1 cellular context compared by ENCODE assay signal in the genomic region with DNA sequence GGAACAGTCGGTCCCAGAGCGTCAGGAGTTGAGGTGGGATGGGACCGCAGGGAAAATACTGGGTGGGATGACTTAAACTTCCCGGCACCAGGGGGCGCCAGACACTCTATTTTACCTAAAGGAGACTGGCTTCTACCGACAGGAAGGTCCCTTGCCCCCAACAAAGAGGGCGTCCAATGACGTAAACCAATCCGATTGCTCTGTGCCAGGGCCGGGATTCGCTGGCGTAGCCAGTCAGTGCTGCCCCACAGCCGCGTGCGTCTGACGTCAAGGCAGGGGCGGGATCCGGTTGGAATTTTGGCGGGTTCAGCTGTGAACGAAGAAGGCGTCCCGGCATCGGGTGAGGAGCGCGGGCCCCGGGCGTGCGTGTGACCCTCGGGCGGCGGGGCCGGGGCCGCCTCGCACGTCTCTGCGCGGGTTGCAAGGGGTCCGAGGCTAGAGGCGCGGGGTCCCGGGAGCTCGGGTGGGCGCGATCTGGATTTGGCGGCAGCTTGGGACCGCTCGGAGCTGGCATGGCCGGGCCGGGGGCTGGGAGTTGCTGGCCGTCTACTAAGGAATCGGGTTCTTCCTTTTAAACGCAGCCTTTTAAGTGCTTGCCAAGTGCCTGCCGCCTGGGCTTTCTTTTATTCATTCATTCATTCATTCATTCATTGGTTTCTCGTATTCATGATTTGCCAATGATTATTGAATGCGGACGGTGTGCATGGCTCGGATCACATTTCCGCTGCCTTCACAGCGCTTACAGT.
TF ChIP-seq lines count a peak whose summit lies in the region.

A gene (plus strand): TSS at position 292 of the 746 bp plus-strand sequence. CDS start 2,645 bp downstream, outside the sequence.

TF ChIP-seq in K562, 482 proteins besides CTCF, POLR2A, EP300 and RAD21 (continued from another document and continues in another):
- TF ChIP-seq, protein P1, sequence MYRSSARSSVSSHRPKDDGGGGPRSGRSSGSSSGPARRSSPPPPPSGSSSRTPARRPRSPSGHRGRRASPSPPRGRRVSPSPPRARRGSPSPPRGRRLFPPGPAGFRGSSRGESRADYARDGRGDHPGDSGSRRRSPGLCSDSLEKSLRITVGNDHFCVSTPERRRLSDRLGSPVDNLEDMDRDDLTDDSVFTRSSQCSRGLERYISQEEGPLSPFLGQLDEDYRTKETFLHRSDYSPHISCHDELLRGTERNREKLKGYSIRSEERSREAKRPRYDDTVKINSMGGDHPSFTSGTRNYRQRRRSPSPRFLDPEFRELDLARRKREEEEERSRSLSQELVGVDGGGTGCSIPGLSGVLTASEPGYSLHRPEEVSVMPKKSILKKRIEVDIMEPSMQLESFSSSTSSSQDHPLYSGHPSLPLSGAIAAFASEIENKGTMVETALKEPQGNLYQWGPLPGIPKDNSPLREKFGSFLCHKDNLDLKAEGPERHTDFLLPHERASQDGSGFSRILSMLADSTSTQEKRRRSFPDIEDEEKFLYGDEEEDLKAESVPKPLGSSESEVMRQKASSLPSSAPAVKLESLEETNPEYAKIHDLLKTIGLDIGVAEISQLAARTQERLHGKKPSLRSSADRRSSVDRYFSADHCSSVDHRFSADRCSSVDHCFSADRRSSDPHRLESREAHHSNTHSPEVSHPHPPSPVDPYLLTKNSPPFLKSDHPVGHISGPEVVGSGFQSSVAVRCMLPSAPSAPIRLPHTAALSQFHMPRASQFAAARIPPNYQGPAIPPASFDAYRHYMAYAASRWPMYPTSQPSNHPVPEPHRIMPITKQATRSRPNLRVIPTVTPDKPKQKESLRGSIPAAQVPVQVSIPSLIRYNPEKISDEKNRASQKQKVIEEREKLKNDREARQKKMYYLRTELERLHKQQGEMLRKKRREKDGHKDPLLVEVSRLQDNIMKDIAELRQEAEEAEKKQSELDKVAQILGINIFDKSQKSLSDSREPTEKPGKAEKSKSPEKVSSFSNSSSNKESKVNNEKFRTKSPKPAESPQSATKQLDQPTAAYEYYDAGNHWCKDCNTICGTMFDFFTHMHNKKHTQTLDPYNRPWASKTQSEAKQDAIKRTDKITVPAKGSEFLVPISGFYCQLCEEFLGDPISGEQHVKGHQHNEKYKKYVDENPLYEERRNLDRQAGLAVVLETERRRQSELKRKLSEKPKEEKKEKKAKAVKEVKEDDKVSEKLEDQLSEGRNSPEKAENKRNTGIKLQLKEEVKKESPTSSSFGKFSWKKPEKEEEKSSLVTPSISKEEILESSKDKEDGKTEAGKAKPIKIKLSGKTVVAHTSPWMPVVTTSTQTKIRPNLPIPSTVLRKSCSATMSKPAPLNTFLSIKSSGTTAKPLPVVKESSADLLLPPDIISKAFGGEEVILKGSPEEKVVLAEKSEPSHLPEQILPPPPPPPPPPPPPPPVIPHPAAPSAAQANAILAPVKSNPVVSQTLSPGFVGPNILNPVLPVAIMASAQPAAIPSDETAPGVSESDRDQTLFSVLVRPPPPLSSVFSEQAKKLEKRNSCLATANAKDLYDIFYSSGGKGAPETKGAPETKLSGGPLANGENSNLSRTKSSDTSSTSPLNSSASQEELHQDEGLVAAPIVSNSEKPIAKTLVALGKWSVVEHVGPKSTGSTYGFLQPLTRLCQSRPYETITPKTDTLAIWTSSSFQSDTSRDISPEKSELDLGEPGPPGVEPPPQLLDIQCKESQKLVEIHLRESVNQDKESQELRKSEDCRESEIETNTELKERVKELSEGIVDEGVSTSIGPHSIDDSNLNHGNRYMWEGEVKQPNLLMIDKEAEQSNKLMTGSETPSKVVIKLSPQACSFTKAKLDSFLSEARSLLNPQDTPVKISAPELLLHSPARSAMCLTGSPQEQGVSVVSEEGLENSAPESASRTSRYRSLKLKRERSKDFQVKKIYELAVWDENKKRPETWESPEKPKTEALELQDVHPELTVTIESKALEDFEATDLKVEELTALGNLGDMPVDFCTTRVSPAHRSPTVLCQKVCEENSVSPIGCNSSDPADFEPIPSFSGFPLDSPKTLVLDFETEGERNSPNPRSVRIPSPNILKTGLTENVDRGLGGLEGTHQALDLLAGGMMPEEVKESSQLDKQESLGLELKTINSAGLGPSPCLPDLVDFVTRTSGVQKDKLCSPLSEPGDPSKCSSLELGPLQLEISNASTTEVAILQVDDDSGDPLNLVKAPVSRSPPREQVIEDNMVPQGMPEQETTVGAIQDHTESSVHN (IDR thresholded peaks at IDR 0.05; ENCODE audit: borderline replicate concordance in 1 of 2, low read depth in 1 of 2), result no peak
- peak; percentile 97 for TF ChIP-seq ATF7 (IDR thresholded peaks at IDR 0.05)
- TF ChIP-seq LCOR (CRISPR knock-in tag; IDR thresholded peaks at IDR 0.05), result peak; percentile 63; the same call in 1 of the 2 replicates
- TF ChIP-seq ZNF444 (CRISPR knock-in tag; IDR thresholded peaks at IDR 0.05), result no peak
- TF ChIP-seq, protein P2, sequence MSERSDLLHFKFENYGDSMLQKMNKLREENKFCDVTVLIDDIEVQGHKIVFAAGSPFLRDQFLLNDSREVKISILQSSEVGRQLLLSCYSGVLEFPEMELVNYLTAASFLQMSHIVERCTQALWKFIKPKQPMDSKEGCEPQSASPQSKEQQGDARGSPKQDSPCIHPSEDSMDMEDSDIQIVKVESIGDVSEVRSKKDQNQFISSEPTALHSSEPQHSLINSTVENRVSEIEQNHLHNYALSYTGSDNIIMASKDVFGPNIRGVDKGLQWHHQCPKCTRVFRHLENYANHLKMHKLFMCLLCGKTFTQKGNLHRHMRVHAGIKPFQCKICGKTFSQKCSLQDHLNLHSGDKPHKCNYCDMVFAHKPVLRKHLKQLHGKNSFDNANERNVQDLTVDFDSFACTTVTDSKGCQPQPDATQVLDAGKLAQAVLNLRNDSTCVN (CRISPR knock-in tag; IDR thresholded peaks at IDR 0.05), result 0 out of 2 replicates have a peak, but pooled peaks have one; percentile 52
- no peak for TF ChIP-seq FOXA3 (CRISPR knock-in tag; conservative IDR thresholded peaks at IDR 0.05 in 1 of 2, IDR thresholded peaks at IDR 0.05 in 1 of 2)
- TF ChIP-seq, protein P3, sequence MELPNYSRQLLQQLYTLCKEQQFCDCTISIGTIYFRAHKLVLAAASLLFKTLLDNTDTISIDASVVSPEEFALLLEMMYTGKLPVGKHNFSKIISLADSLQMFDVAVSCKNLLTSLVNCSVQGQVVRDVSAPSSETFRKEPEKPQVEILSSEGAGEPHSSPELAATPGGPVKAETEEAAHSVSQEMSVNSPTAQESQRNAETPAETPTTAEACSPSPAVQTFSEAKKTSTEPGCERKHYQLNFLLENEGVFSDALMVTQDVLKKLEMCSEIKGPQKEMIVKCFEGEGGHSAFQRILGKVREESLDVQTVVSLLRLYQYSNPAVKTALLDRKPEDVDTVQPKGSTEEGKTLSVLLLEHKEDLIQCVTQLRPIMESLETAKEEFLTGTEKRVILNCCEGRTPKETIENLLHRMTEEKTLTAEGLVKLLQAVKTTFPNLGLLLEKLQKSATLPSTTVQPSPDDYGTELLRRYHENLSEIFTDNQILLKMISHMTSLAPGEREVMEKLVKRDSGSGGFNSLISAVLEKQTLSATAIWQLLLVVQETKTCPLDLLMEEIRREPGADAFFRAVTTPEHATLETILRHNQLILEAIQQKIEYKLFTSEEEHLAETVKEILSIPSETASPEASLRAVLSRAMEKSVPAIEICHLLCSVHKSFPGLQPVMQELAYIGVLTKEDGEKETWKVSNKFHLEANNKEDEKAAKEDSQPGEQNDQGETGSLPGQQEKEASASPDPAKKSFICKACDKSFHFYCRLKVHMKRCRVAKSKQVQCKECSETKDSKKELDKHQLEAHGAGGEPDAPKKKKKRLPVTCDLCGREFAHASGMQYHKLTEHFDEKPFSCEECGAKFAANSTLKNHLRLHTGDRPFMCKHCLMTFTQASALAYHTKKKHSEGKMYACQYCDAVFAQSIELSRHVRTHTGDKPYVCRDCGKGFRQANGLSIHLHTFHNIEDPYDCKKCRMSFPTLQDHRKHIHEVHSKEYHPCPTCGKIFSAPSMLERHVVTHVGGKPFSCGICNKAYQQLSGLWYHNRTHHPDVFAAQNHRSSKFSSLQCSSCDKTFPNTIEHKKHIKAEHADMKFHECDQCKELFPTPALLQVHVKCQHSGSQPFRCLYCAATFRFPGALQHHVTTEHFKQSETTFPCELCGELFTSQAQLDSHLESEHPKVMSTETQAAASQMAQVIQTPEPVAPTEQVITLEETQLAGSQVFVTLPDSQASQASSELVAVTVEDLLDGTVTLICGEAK (IDR thresholded peaks at IDR 0.05), result peak; percentile 89
- TF ChIP-seq, protein P3 (CRISPR knock-in tag; IDR thresholded peaks at IDR 0.05), result no peak
- no peak for TF ChIP-seq ZBTB17 (CRISPR knock-in tag; IDR thresholded peaks at IDR 0.05)
- no peak for TF ChIP-seq MCM2 (IDR thresholded peaks at IDR 0.05; ENCODE audit: low read depth)
- no peak for TF ChIP-seq HDAC3 (IDR thresholded peaks at IDR 0.05; ENCODE audit: borderline replicate concordance, partially characterized antibody)
- TF ChIP-seq, protein P4, sequence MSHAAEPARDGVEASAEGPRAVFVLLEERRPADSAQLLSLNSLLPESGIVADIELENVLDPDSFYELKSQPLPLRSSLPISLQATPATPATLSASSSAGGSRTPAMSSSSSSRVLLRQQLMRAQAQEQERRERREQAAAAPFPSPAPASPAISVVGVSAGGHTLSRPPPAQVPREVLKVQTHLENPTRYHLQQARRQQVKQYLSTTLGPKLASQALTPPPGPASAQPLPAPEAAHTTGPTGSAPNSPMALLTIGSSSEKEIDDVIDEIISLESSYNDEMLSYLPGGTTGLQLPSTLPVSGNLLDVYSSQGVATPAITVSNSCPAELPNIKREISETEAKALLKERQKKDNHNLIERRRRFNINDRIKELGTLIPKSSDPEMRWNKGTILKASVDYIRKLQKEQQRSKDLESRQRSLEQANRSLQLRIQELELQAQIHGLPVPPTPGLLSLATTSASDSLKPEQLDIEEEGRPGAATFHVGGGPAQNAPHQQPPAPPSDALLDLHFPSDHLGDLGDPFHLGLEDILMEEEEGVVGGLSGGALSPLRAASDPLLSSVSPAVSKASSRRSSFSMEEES (CRISPR knock-in tag; IDR thresholded peaks at IDR 0.05), result no peak
- no peak for TF ChIP-seq ZNF699 (CRISPR knock-in tag; IDR thresholded peaks at IDR 0.05; ENCODE audit: insufficient replicate concordance)
- peak; percentile 90 for TF ChIP-seq L3MBTL2 (IDR thresholded peaks at IDR 0.05)
- TF ChIP-seq, protein P5, sequence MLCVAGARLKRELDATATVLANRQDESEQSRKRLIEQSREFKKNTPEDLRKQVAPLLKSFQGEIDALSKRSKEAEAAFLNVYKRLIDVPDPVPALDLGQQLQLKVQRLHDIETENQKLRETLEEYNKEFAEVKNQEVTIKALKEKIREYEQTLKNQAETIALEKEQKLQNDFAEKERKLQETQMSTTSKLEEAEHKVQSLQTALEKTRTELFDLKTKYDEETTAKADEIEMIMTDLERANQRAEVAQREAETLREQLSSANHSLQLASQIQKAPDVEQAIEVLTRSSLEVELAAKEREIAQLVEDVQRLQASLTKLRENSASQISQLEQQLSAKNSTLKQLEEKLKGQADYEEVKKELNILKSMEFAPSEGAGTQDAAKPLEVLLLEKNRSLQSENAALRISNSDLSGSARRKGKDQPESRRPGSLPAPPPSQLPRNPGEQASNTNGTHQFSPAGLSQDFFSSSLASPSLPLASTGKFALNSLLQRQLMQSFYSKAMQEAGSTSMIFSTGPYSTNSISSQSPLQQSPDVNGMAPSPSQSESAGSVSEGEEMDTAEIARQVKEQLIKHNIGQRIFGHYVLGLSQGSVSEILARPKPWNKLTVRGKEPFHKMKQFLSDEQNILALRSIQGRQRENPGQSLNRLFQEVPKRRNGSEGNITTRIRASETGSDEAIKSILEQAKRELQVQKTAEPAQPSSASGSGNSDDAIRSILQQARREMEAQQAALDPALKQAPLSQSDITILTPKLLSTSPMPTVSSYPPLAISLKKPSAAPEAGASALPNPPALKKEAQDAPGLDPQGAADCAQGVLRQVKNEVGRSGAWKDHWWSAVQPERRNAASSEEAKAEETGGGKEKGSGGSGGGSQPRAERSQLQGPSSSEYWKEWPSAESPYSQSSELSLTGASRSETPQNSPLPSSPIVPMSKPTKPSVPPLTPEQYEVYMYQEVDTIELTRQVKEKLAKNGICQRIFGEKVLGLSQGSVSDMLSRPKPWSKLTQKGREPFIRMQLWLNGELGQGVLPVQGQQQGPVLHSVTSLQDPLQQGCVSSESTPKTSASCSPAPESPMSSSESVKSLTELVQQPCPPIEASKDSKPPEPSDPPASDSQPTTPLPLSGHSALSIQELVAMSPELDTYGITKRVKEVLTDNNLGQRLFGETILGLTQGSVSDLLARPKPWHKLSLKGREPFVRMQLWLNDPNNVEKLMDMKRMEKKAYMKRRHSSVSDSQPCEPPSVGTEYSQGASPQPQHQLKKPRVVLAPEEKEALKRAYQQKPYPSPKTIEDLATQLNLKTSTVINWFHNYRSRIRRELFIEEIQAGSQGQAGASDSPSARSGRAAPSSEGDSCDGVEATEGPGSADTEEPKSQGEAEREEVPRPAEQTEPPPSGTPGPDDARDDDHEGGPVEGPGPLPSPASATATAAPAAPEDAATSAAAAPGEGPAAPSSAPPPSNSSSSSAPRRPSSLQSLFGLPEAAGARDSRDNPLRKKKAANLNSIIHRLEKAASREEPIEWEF (CRISPR knock-in tag; IDR thresholded peaks at IDR 0.05), result no peak
